In the genomic region with DNA sequence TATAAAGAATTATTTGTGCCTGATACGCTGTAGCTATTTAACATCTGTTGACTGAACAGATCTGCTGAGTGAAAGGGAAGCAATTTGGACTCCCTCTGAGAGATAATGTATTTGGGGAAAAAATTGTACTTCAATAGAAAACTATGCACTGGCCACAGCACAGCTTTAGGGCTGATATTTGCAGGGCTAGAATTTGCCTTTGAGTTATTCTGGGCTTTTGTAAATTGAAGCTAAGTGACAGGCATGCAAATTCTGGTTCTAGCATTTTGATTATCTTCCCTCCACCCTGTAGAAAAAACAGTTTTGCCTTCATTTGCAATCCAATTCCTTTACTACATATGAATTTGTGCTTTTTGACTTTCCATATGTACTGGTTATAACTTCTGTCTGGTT, we compare ENCODE assay signal across 9 cellular contexts. TPM values are rescaled to one million over a fixed set of nuclear protein-coding genes. Genes with fewer than 3 reads are reported as not detected.
DNase-seq lines count a peak whose midpoint lies in the region; ATAC-seq lines count a peak whose summit lies in the region.
"Had no signal": no experiment of that assay in that cellular context is flagged by ENCODE, and none has a peak within 500 bp of the region (broad histone marks: within the 10 kb centered on the region; RNA-seq: fewer than 3 reads in every experiment).

No MANE protein-coding gene starts in this region.

- H3K9me3 ChIP-seq in SJCRH30 (replicated peaks) (no peaks in the 10 kb centered on the region), endocrine pancreas (ENCODE audit: control insufficient read depth, low read length) (no peaks in the 10 kb centered on the region), skeletal muscle satellite cell (replicated peaks; ENCODE audit: low read length) (no peaks in the 10 kb centered on the region), MG63 (no peaks in the 10 kb centered on the region)

- H3K27ac ChIP-seq in SJCRH30: peak overlapping the region; percentile 11; the same call in 1 of the 2 replicates

- H3K27me3 ChIP-seq in SJCRH30 (no peaks in the 10 kb centered on the region), endocrine pancreas (ENCODE audit: control insufficient read depth, insufficient read depth, low read length) (no peaks in the 10 kb centered on the region), skeletal muscle satellite cell (ENCODE audit: control insufficient read depth, insufficient read depth, low read length) (no peaks in the 10 kb centered on the region), MG63 (no peaks in the 10 kb centered on the region)

- H3K4me1 ChIP-seq in SJCRH30 (peaks cover 22% of the 10 kb centered on the region), endocrine pancreas (ENCODE audit: control insufficient read depth, insufficient read depth, low read length) (peaks cover 18% of the 10 kb centered on the region), skeletal muscle satellite cell (ENCODE audit: control insufficient read depth, insufficient read depth, low read length) (peaks cover 33% of the 10 kb centered on the region)

- DNase-seq in SJCRH30 (peak in 1 of 2 experiments; percentile 11), C1 segment of cervical spinal cord (lab: John Stamatoyannopoulos, UW) (no peak), NCI-H2196 treated with DMSO at 0.1 percent for 48 hours (lab: John Stamatoyannopoulos, UW; ENCODE audit: unreplicated experiment) (no peak), NCI-H524 (lab: John Stamatoyannopoulos, UW) (no peak), MG63 (no peak)
- DNase-seq: activated CD4-positive, alpha-beta T cell treated with anti-CD3 and anti-CD28 coated beads for 48 hours had no signal

- H3K4me2 ChIP-seq in skeletal muscle satellite cell (ENCODE audit: low read length): peak overlapping the region; percentile 13

- no peak overlapping the region for H3K9ac ChIP-seq in endocrine pancreas (ENCODE audit: control insufficient read depth, insufficient read depth, low read length)
- H3K9ac ChIP-seq in skeletal muscle satellite cell (ENCODE audit: low read depth, low read length): peak overlapping the region; percentile 10

- ATAC-seq in GM18511 (IDR thresholded peaks at IDR 0.05; ENCODE audit: unreplicated experiment): peak; percentile 33

- H3K36me3 ChIP-seq in SJCRH30 (peaks cover 28% of the 10 kb centered on the region), endocrine pancreas (ENCODE audit: control insufficient read depth, insufficient read depth, low read length) (no peaks in the 10 kb centered on the region), skeletal muscle satellite cell (ENCODE audit: insufficient read depth, low read length) (peaks cover 9% of the 10 kb centered on the region), MG63 (peaks cover 17% of the 10 kb centered on the region)

- no peak overlapping the region for H3K4me3 ChIP-seq in SJCRH30
- H3K4me3 ChIP-seq in endocrine pancreas (ENCODE audit: control insufficient read depth, insufficient read depth, low read length): peak overlapping the region; percentile 66
- H3K4me3 ChIP-seq in skeletal muscle satellite cell (ENCODE audit: low read length): no peak overlapping the region
- H3K4me3 ChIP-seq in MG63: no peak overlapping the region

RNA-seq across cellular contexts. Expression of gene KYAT3, which starts 7.9 kb away (rescaled TPM):
- total RNA-seq in SJCRH30 (2014; rRNA removed; shearing (Covaris generic)): 32.6 and 41.9 TPM in 2 replicates
- total RNA-seq in skeletal muscle satellite cell (2012; rRNA removed): 35.6 and 41.8 TPM in 2 replicates
- total RNA-seq in MG63 (2014; rRNA removed; shearing (Covaris generic); ENCODE audit: low replicate concordance): 5.8 and 5.9 TPM in 2 replicates

RNA-seq across cellular contexts. Expression of gene RBMXL1, which starts 7.9 kb away (rescaled TPM):
- 27.9 and 29.8 TPM in 2 replicates for total RNA-seq in SJCRH30 (2014; rRNA removed; shearing (Covaris generic))
- 10.1 and 10.5 TPM in 2 replicates for total RNA-seq in skeletal muscle satellite cell (2012; rRNA removed)
- total RNA-seq in MG63 (2014; rRNA removed; shearing (Covaris generic); ENCODE audit: low replicate concordance): 8.0 and 11.9 TPM in 2 replicates

RNA-seq across cellular contexts. Expression of gene GBP3, which starts 38.1 kb away (rescaled TPM):
- 0.12 and 0.53 TPM in 2 replicates for total RNA-seq in SJCRH30 (2014; rRNA removed; shearing (Covaris generic))
- 19.3 and 19.7 TPM in 2 replicates for total RNA-seq in skeletal muscle satellite cell (2012; rRNA removed)
- total RNA-seq in MG63 (2014; rRNA removed; shearing (Covaris generic); ENCODE audit: low replicate concordance): 18.5 and 25.0 TPM in 2 replicates

Comparison
In these comparisons a context has a peak if more than half of its experiments do, and no peak if none do; other contexts are left out.
1. RNA of gene GBP3, which starts 38.1 kb away (total RNA-seq): 18.5 to 25.0 TPM in MG63; 0.12 to 0.53 TPM in SJCRH30; every median in the first group is over 10 times any median in the second.